ENCODE assay signal across 7 cellular contexts in the genomic region with DNA sequence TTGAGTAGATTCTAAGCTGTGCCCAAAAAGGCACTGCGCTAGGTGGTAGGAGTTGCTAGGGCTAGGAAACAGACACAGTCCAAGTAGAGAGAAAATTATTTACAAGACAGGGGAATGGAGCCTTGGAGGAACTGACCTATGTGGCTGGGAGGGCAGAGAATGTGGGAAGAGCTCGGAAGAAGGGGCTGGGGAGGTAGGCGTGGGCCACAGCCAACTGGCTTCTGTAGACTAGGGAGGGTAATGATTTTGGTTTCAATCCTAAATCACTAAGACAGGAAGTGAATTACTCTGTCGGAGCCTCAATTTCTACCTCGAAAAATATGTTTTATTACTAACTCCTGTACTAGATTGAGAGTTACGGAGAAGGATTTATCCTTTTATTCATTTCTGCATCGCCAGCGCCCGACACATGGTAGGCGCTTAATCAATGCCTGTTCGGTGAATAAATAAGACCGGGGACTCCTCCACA. TPM values are rescaled to one million over a fixed set of nuclear protein-coding genes. Genes with fewer than 3 reads are reported as not detected.
DNase-seq lines count a peak whose midpoint lies in the region; ATAC-seq and TF ChIP-seq lines count a peak whose summit lies in the region.

No MANE protein-coding gene starts in this region.

- ATAC-seq in GM18861 (IDR thresholded peaks at IDR 0.05; ENCODE audit: unreplicated experiment) = peak; percentile 7
- ATAC-seq in HG03066 (IDR thresholded peaks at IDR 0.05; ENCODE audit: low read depth, unreplicated experiment) = peak; percentile 18
- peak; percentile 8 for ATAC-seq in activated CD8-positive, alpha-beta T cell treated with anti-CD3 and anti-CD28 coated beads, Interleukin-2, amount 10 ng/mL, durations not matched to agents 7 days and 5 days
- ATAC-seq in heart left ventricle = peak; percentile 3 to 25 (median 14)

- H3K4me3 ChIP-seq in heart left ventricle = peak overlapping the region; percentile 6 to 98 (median 90)

- peaks cover 8 to 45% (median 35%) of the 10 kb centered on the region in 12 donors for H3K4me1 ChIP-seq in heart left ventricle

- TF ChIP-seq CTCF in heart left ventricle (IDR thresholded peaks at IDR 0.05) = no peak

- H3K36me3 Mint-ChIP-seq in activated CD8-positive, alpha-beta T cell treated with anti-CD3 and anti-CD28 coated beads, Interleukin-2, amount 10 ng/mL, durations not matched to agents 7 days and 5 days (ENCODE audit: low read depth) = peaks cover 12% of the 10 kb centered on the region

- no peaks in the 10 kb centered on the region for H3K9me3 Mint-ChIP-seq in activated CD8-positive, alpha-beta T cell treated with anti-CD3 and anti-CD28 coated beads, Interleukin-2, amount 10 ng/mL, durations not matched to agents 7 days and 5 days (ENCODE audit: insufficient read depth)

- H3K27me3 ChIP-seq in heart left ventricle = no peaks in the 10 kb centered on the region

- peak overlapping the region; percentile 93 for H3K4me3 Mint-ChIP-seq in activated CD8-positive, alpha-beta T cell treated with anti-CD3 and anti-CD28 coated beads, Interleukin-2, amount 10 ng/mL, durations not matched to agents 7 days and 5 days

- H3K27ac ChIP-seq in heart left ventricle = peak overlapping the region; percentile 42 to 99 (median 92)

- no peaks in the 10 kb centered on the region for H3K36me3 ChIP-seq in heart left ventricle

- intact Hi-C loops in heart left ventricle (cut with DNase I) = loop anchor here in 4 of 10 donors (1.0 to 5.0 kb wide), 5 partner anchors 13 to 90 kb away; a partner anchor contains a TSS

- no peaks in the 10 kb centered on the region for H3K9me3 ChIP-seq in heart left ventricle

- DNase-seq in activated CD8-positive, alpha-beta T cell treated with anti-CD3 and anti-CD28 coated beads, Interleukin-2, amount 10 ng/mL, durations not matched to agents 7 days and 5 days = no peak
- DNase-seq in heart left ventricle (peak in 4 of 5 donors; percentile 18 to 39 (median 26)), renal cortical epithelial cell (ENCODE audit: low read depth) (peak; percentile 57), NCI-H187 (lab: John Stamatoyannopoulos, UW) (no peak), COLO668 (lab: John Stamatoyannopoulos, UW; ENCODE audit: unreplicated experiment) (no peak)

- POLR2A ChIA-PET in activated CD8-positive, alpha-beta T cell treated with anti-CD3 and anti-CD28 coated beads, Interleukin-2, amount 10 ng/mL, durations not matched to agents 7 days and 5 days (lab: Charles Lee) = interaction anchor here (1.1 kb wide), 1 partner anchor 34 kb away, joined by 3 read pairs; no protein-coding TSS in a partner anchor

- H3K4me1 Mint-ChIP-seq in activated CD8-positive, alpha-beta T cell treated with anti-CD3 and anti-CD28 coated beads, Interleukin-2, amount 10 ng/mL, durations not matched to agents 7 days and 5 days (ENCODE audit: low read depth) = peaks cover 35% of the 10 kb centered on the region

- no peak for TF ChIP-seq POLR2A in heart left ventricle (IDR thresholded peaks at IDR 0.05)

- H3K27ac Mint-ChIP-seq in activated CD8-positive, alpha-beta T cell treated with anti-CD3 and anti-CD28 coated beads, Interleukin-2, amount 10 ng/mL, durations not matched to agents 7 days and 5 days = peak overlapping the region; percentile 85

- no peaks in the 10 kb centered on the region for H3K27me3 Mint-ChIP-seq in activated CD8-positive, alpha-beta T cell treated with anti-CD3 and anti-CD28 coated beads, Interleukin-2, amount 10 ng/mL, durations not matched to agents 7 days and 5 days (ENCODE audit: low read depth)

- CTCF ChIA-PET in activated CD8-positive, alpha-beta T cell treated with anti-CD3 and anti-CD28 coated beads, Interleukin-2, amount 10 ng/mL, durations not matched to agents 7 days and 5 days (lab: Charles Lee) = interaction anchor here (0.6 to 3.3 kb wide), 2 partner anchors 13 to 122 kb away, joined by 3 to 15 read pairs; no protein-coding TSS in a partner anchor

- 9 to 11% (median 9%) methylated on average over 12 of the region's 12 CpGs for WGBS in heart left ventricle, 4 donors

RNA-seq across cellular contexts. Expression of a gene that starts 0.5 kb away (rescaled TPM):
- total RNA-seq in activated CD8-positive, alpha-beta T cell treated with anti-CD3 and anti-CD28 coated beads, Interleukin-2, amount 10 ng/mL, durations not matched to agents 7 days and 5 days = 10 to 100 TPM; 28.8 to 31.1 TPM
- total RNA-seq in heart left ventricle = 10 to 100 TPM; 15.0 to 33.5 (median 24.5) TPM
- polyA plus RNA-seq in heart left ventricle = 1 to 10 TPM; 6.2 to 9.4 TPM
- total RNA-seq in renal cortical epithelial cell = 8.2 and 33.0 TPM in 2 replicates

RNA-seq across cellular contexts. Expression of a gene that starts 31.9 kb away (rescaled TPM):
- total RNA-seq in activated CD8-positive, alpha-beta T cell treated with anti-CD3 and anti-CD28 coated beads, Interleukin-2, amount 10 ng/mL, durations not matched to agents 7 days and 5 days = 10 to 100 TPM; 10.3 to 10.4 TPM
- under 1 TPM in 3 of 9 donors, not detected in 6; 0.22 to 0.53 (median 0.23) TPM for total RNA-seq in heart left ventricle
- under 1 TPM; 0.08 to 0.12 TPM for polyA plus RNA-seq in heart left ventricle
- 0.99 and 5.6 TPM in 2 replicates for total RNA-seq in renal cortical epithelial cell

Comparison
In these comparisons a context has a peak if more than half of its experiments do, and no peak if none do; other contexts are left out.
1. DNase-seq: peak in heart left ventricle (4 of 5) and renal cortical epithelial cell (single experiment); none in activated CD8-positive, alpha-beta T cell treated with anti-CD3 and anti-CD28 coated beads, Interleukin-2, amount 10 ng/mL, durations not matched to agents 7 days and 5 days (single experiment), NCI-H187 (0 of 2) and COLO668 (single experiment).
2. Peak in every context shown above with its lines, with median percentiles within 50 percentile points of each other: ATAC-seq.